In genomic region chr9:128115187-128116103, GRCh38 we compare ENCODE assay signal across 1 cellular context.
TF ChIP-seq lines count a peak whose summit lies in the region.

No MANE protein-coding gene starts in this region.

TF ChIP-seq in K562, 482 proteins besides CTCF, POLR2A, EP300 and RAD21 (continues in another document):
- TF ChIP-seq RB1 (IDR thresholded peaks at IDR 0.05; ENCODE audit: low read depth), result peak; percentile 55; the same call in 1 of the 2 replicates
- peak; percentile 81 for TF ChIP-seq BCOR (IDR thresholded peaks at IDR 0.05)
- peak; percentile 45; the same call in 1 of the 2 replicates for TF ChIP-seq KLF1 (tag; IDR thresholded peaks at IDR 0.05)
- TF ChIP-seq ZC3H11A (IDR thresholded peaks at IDR 0.05; ENCODE audit: low read depth, low read length), result 0 out of 2 replicates have a peak, but pooled peaks have one; percentile 37
- TF ChIP-seq ZNF707 (CRISPR knock-in tag; conservative IDR thresholded peaks at IDR 0.05), result no peak
- TF ChIP-seq HDAC6 (IDR thresholded peaks at IDR 0.05; ENCODE audit: low read depth, low read length), result no peak
- peak; percentile 65; the same call in 1 of the 2 replicates for TF ChIP-seq ZBTB9 (CRISPR knock-in tag; IDR thresholded peaks at IDR 0.05)
- no peak for TF ChIP-seq ETV1 (tag; conservative IDR thresholded peaks at IDR 0.05; ENCODE audit: low read depth)
- TF ChIP-seq ZNF146 (CRISPR knock-in tag; IDR thresholded peaks at IDR 0.05; ENCODE audit: unreplicated experiment), result no peak
- TF ChIP-seq KLF16 (IDR thresholded peaks at IDR 0.05), result peak; percentile 93
- TF ChIP-seq TOE1 (IDR thresholded peaks at IDR 0.05; ENCODE audit: borderline replicate concordance), result 0 out of 2 replicates have a peak, but pooled peaks have one; percentile 72
- no peak for TF ChIP-seq TOE1 (CRISPR knock-in tag; IDR thresholded peaks at IDR 0.05; ENCODE audit: borderline replicate concordance, low read depth)
- TF ChIP-seq USF2 (CRISPR knock-in tag; IDR thresholded peaks at IDR 0.05), result peak; percentile 77
- TF ChIP-seq BACH1 (tag; IDR thresholded peaks at IDR 0.05), result no peak
- TF ChIP-seq TAF1 (IDR thresholded peaks at IDR 0.05; ENCODE audit: control insufficient read depth, extremely low read depth, insufficient read depth, low read length, severe bottlenecking), result peak; percentile 44
- TF ChIP-seq GTF2F1 (IDR thresholded peaks at IDR 0.05; ENCODE audit: low read depth, low read length), result peak; percentile 65; the same call in 1 of the 2 replicates
- peak; percentile 91 for TF ChIP-seq RUNX1 (IDR thresholded peaks at IDR 0.05; ENCODE audit: low read depth)
- TF ChIP-seq POLR2G (IDR thresholded peaks at IDR 0.05; ENCODE audit: low read depth, low read length), result peak; percentile 49; the same call in 1 of the 2 replicates
- TF ChIP-seq CREM (IDR thresholded peaks at IDR 0.05; ENCODE audit: low read depth), result peak; percentile 80
- no peak; a peak in 1 of 4 replicates for TF ChIP-seq FOXA3 (CRISPR knock-in tag; conservative IDR thresholded peaks at IDR 0.05 in 1 of 2, IDR thresholded peaks at IDR 0.05 in 1 of 2)
- TF ChIP-seq MITF (IDR thresholded peaks at IDR 0.05), result peak; percentile 86
- TF ChIP-seq THRAP3 (IDR thresholded peaks at IDR 0.05; ENCODE audit: borderline replicate concordance), result no peak
- peak; percentile 92 for TF ChIP-seq CXXC5 (CRISPR knock-in tag; IDR thresholded peaks at IDR 0.05)
- peak; percentile 79 to 87 for TF ChIP-seq TRIM24 (IDR thresholded peaks at IDR 0.05)
- peak; percentile 70 for TF ChIP-seq HDAC2 (IDR thresholded peaks at IDR 0.05)
- TF ChIP-seq DMBX1 (CRISPR knock-in tag; IDR thresholded peaks at IDR 0.05; ENCODE audit: borderline replicate concordance), result peak; percentile 85
- TF ChIP-seq GABPB1 (CRISPR knock-in tag; IDR thresholded peaks at IDR 0.05), result 0 out of 2 replicates have a peak, but pooled peaks have one; percentile 46
- TF ChIP-seq SMARCE1 (IDR thresholded peaks at IDR 0.05), result peak; percentile 96
- TF ChIP-seq POLR2AphosphoS2 (IDR thresholded peaks at IDR 0.05; ENCODE audit: low read length), result no peak
- TF ChIP-seq NCOA1 (IDR thresholded peaks at IDR 0.05; ENCODE audit: low read depth), result peak; percentile 62; the same call in 1 of the 2 replicates
- TF ChIP-seq RNF2 (IDR thresholded peaks at IDR 0.05), result peak; percentile 87
- TF ChIP-seq PHF21A (IDR thresholded peaks at IDR 0.05; ENCODE audit: borderline replicate concordance, low read depth), result peak; percentile 83; the same call in 1 of the 2 replicates
- TF ChIP-seq NR2C1 (IDR thresholded peaks at IDR 0.05), result 0 out of 2 replicates have a peak, but pooled peaks have one; percentile 39
- TF ChIP-seq NR2C1 (tag; IDR thresholded peaks at IDR 0.05), result peak; percentile 26
- TF ChIP-seq MECOM (CRISPR knock-in tag; IDR thresholded peaks at IDR 0.05), result peak; percentile 57; the same call in 1 of the 2 replicates
- peak; percentile 30; the same call in 1 of the 2 replicates for TF ChIP-seq ZNF197 (CRISPR knock-in tag; IDR thresholded peaks at IDR 0.05; ENCODE audit: low read depth)
- peak; percentile 82 for TF ChIP-seq L3MBTL2 (IDR thresholded peaks at IDR 0.05)
- TF ChIP-seq CC2D1A (IDR thresholded peaks at IDR 0.05), result peak; percentile 85; the same call in 1 of the 2 replicates
- TF ChIP-seq MGA (IDR thresholded peaks at IDR 0.05), result peak; percentile 55; the same call in 1 of the 2 replicates
- TF ChIP-seq ZNF212 (CRISPR knock-in tag; IDR thresholded peaks at IDR 0.05), result no peak
- peak; percentile 73 for TF ChIP-seq HDAC3 (IDR thresholded peaks at IDR 0.05; ENCODE audit: borderline replicate concordance, partially characterized antibody)
- peak; percentile 95 for TF ChIP-seq SMARCA4 (IDR thresholded peaks at IDR 0.05)
- TF ChIP-seq HINFP (tag; conservative IDR thresholded peaks at IDR 0.05; ENCODE audit: low read depth), result no peak
- TF ChIP-seq DPF2 (IDR thresholded peaks at IDR 0.05), result peak; percentile 97
- peak; percentile 23; the same call in 1 of the 2 replicates for TF ChIP-seq ZBED1 (IDR thresholded peaks at IDR 0.05)
- TF ChIP-seq EWSR1 (IDR thresholded peaks at IDR 0.05; ENCODE audit: borderline replicate concordance, low read depth, partially characterized antibody), result no peak
- TF ChIP-seq ZNF274 (IDR thresholded peaks at IDR 0.05; ENCODE audit: borderline replicate concordance, low read depth, low read length), result no peak
- no peak for TF ChIP-seq CEBPG (CRISPR knock-in tag; IDR thresholded peaks at IDR 0.05)
- TF ChIP-seq CEBPG (tag; conservative IDR thresholded peaks at IDR 0.05 in 1 of 2, IDR thresholded peaks at IDR 0.05 in 1 of 2), result no peak
- TF ChIP-seq ZNF740 (CRISPR knock-in tag; IDR thresholded peaks at IDR 0.05), result peak; percentile 38; the same call in 1 of the 2 replicates
- 0 out of 4 replicates have a peak, but pooled peaks of 1 of the 2 experiments have one; percentile 30 for TF ChIP-seq ZNF740 (tag; IDR thresholded peaks at IDR 0.05)
- no peak for TF ChIP-seq COPS2 (conservative IDR thresholded peaks at IDR 0.05)
- no peak for TF ChIP-seq HOMEZ (CRISPR knock-in tag; IDR thresholded peaks at IDR 0.05)
